ENCODE assay signal across 8 cellular contexts in the genomic region with DNA sequence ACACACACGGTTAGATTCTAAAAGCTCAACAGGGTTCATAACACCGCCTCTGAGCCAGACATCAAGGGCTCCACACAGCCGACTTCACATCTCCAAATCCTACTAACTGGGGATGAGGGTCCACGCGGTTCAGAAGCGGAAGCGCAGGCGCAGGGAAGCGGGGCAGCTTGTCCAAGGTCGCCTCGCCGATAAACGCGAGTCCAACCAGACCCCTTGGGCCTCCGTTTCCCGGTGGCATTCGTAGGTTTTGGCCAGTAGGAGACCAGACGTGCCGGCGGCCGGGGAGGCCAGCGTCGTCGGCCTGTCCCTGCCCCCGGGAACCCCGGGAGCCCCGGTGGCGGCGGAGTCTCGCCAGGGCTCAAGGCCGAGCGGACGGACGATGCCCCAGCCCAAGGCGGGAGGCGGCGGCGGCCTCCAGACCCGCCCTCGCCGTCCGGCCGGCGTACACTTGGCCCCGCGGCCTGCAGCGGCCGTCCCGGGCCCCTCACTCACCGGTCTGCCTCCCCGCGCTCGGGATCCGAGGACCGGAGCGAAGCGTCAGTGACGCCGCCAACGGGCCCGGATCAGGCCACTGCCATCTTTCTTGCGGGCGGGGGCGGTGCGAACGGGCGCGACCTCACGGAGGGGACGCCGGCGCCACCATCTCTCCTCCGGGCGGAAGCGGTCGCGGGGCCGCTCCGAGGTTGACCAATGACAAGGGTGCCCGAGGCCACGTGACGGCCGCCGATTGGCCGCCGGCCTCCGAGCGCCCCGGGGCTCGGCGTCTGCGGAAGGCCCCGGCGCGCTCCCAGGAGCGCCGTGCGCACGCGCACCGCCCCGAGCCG.
DNase-seq lines count a peak whose midpoint lies in the region; ATAC-seq lines count a peak whose summit lies in the region.

A gene with protein sequence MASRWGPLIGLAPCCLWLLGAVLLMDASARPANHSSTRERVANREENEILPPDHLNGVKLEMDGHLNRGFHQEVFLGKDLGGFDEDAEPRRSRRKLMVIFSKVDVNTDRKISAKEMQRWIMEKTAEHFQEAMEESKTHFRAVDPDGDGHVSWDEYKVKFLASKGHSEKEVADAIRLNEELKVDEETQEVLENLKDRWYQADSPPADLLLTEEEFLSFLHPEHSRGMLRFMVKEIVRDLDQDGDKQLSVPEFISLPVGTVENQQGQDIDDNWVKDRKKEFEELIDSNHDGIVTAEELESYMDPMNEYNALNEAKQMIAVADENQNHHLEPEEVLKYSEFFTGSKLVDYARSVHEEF (minus strand): TSS at position 602 of the 824 bp plus-strand sequence. CDS start 3,229 bp downstream, outside the sequence.

- no peaks in the 10 kb centered on the region for H3K9me3 ChIP-seq in BLaER1

- peak within 1 kb of the TSS; percentile 97 for H3K9ac ChIP-seq in BLaER1

- peak within 1 kb of the TSS; percentile 99 for H3K4me2 ChIP-seq in BLaER1

- peak; percentile 91 for ATAC-seq in GM19328 (IDR thresholded peaks at IDR 0.05; ENCODE audit: unreplicated experiment)
- ATAC-seq in HG03469 (IDR thresholded peaks at IDR 0.05; ENCODE audit: unreplicated experiment) = peak; percentile 83

- peak within 1 kb of the TSS; percentile 94 for H3K27ac ChIP-seq in BLaER1
- H3K27ac ChIP-seq in cingulate gyrus (ENCODE audit: low read depth, low read length) = peak within 1 kb of the TSS; percentile 72

- peaks cover 61% of the 10 kb centered on the region for H3K36me3 ChIP-seq in BLaER1

- H4K20me1 ChIP-seq in BLaER1 = peaks cover 86% of the 10 kb centered on the region

- DNase-seq in NCI-H526 (lab: John Stamatoyannopoulos, UW) = peak; percentile 79 to 98
- peak; percentile 98 for DNase-seq in activated CD4-positive, alpha-beta T cell treated with anti-CD3 and anti-CD28 coated beads for 48 hours
- peak; percentile 98 for DNase-seq in kidney tubule cell (ENCODE audit: low spot score)
- DNase-seq in stimulated activated CD4-positive, alpha-beta T cell treated with anti-CD3 and anti-CD28 coated beads, Interleukin-1b, Interleukin-23, amount 100 ng/mL, for 1 hour (ENCODE audit: low read depth in 2 of 2) = peak; percentile 88 to 94

- 0 out of 2 replicates have a peak, but pooled peaks cover 2% of the 10 kb centered on the region for H3K27me3 ChIP-seq in BLaER1

- H3K4me3 ChIP-seq in BLaER1 = peak within 1 kb of the TSS; percentile 86

- H3K4me1 ChIP-seq in BLaER1 = peaks cover 64% of the 10 kb centered on the region

Comparison
In these comparisons a context has a peak if more than half of its experiments do, and no peak if none do; other contexts are left out.
1. Peak in every context shown above with its lines: DNase-seq, ATAC-seq, H3K4me3 ChIP-seq and H3K27ac ChIP-seq.